ENCODE assay signal across 22 cellular contexts in the genomic region with DNA sequence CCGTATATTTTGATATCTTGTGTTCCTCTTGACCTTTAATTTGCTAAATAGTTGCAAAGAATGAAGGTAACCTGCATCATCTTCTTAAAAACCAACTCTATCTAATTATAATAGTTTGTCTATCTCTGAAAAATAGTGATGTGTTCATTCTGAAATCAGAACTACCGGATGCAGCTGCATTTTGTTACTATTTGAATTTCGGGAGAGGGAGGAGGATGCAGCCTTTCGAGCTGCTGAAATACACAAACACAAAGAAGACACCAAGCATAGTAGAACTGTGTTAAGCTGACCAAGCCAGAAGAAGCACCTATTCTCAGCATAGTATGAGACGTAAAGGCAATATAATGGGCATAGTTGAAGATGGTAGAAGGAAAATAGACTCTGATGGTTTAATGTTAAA. TPM values are rescaled to one million over a fixed set of nuclear protein-coding genes. Genes with fewer than 3 reads are reported as not detected.
DNase-seq lines count a peak whose midpoint lies in the region; ATAC-seq, FAIRE-seq and TF ChIP-seq lines count a peak whose summit lies in the region.
"Had no signal": no experiment of that assay in that cellular context is flagged by ENCODE, and none has a peak within 500 bp of the region (broad histone marks: within the 10 kb centered on the region; RNA-seq: fewer than 3 reads in every experiment).

No MANE protein-coding gene starts in this region.

- POLR2A ChIA-PET in activated CD4-positive, alpha-beta memory T cell treated with anti-CD3 and anti-CD28 coated beads for 36 hours (lab: Charles Lee): interaction anchor here (9.4 kb wide), 1 partner anchor 19 kb away, joined by 56 read pairs; no protein-coding TSS in a partner anchor
- POLR2A ChIA-PET in activated CD4-positive, alpha-beta memory T cell treated with anti-CD3 and anti-CD28 coated beads, Interleukin-2, amount 10 ng/mL, durations not matched to agents 7 days and 5 days (lab: Charles Lee): interaction anchor here (12.6 kb wide), 1 partner anchor 28 kb away, joined by 209 read pairs; a partner anchor contains a TSS
- POLR2A ChIA-PET in GM12878 (lab: Charles Lee): interaction anchor here (1.0 to 5.2 kb wide), 2 partner anchors 10 to 31 kb away, joined by 3 to 44 read pairs; a partner anchor contains a TSS

- no peak overlapping the region for H3K9ac ChIP-seq in GM12878 (ENCODE audit: control insufficient read depth, insufficient read depth, low read length)
- H3K9ac ChIP-seq: GM23248, KMS-11, parathyroid adenoma had no signal

- H3K27me3 ChIP-seq in GM12878 (replicated peaks in 1 of 2; ENCODE audit: control insufficient read depth in 2 of 2, insufficient read depth in 2 of 2, low read length in 1 of 2) (no peaks in the 10 kb centered on the region), osteoblast (ENCODE audit: insufficient read depth, low read length) (no peaks in the 10 kb centered on the region), BE2C (no peaks in the 10 kb centered on the region)
- H3K27me3 ChIP-seq: adrenal gland, tibial nerve had no signal

- TF ChIP-seq EP300 in GM12878 (IDR thresholded peaks at IDR 0.05; ENCODE audit: borderline replicate concordance in 1 of 2, control insufficient read depth in 1 of 2, low read depth in 2 of 2, low read length in 2 of 2): no peak

- H3K4me1 ChIP-seq in GM12878 (ENCODE audit: control insufficient read depth, insufficient read depth, low read length): peaks cover 72% of the 10 kb centered on the region
- peaks cover 31% of the 10 kb centered on the region for H3K4me1 ChIP-seq in osteoblast (ENCODE audit: insufficient read depth, low read length)
- no peaks in the 10 kb centered on the region for H3K4me1 ChIP-seq in BE2C

- H2AFZ ChIP-seq in GM12878 (ENCODE audit: control insufficient read depth, low read depth, low read length) (no peak overlapping the region), osteoblast (ENCODE audit: low read length) (no peak overlapping the region)
- H2AFZ ChIP-seq: GM23248, parathyroid adenoma had no signal

- ATAC-seq in GM12878 (peak; percentile 2; the same call in 1 of the 3 replicates), GM21423 (IDR thresholded peaks at IDR 0.05; ENCODE audit: unreplicated experiment) (no peak)

- in situ Hi-C loops in GM12878 (cut with MboI): no loop called here

- no peaks in the 10 kb centered on the region for H3K9me3 Mint-ChIP-seq in activated CD4-positive, alpha-beta memory T cell treated with anti-CD3 and anti-CD28 coated beads for 36 hours
- no peaks in the 10 kb centered on the region for H3K9me3 Mint-ChIP-seq in activated CD4-positive, alpha-beta memory T cell treated with anti-CD3 and anti-CD28 coated beads, Interleukin-2, amount 10 ng/mL, durations not matched to agents 7 days and 5 days
- H3K9me3 Mint-ChIP-seq: CD4-positive, alpha-beta T cell; endodermal cell had no signal

- H3K27me3 Mint-ChIP-seq in activated CD4-positive, alpha-beta memory T cell treated with anti-CD3 and anti-CD28 coated beads for 36 hours: no peaks in the 10 kb centered on the region
- no peaks in the 10 kb centered on the region for H3K27me3 Mint-ChIP-seq in activated CD4-positive, alpha-beta memory T cell treated with anti-CD3 and anti-CD28 coated beads, Interleukin-2, amount 10 ng/mL, durations not matched to agents 7 days and 5 days
- H3K27me3 Mint-ChIP-seq: CD4-positive, alpha-beta T cell had no signal

- H3K4me3 ChIP-seq in GM12878: no peak overlapping the region
- no peak overlapping the region for H3K4me3 ChIP-seq in osteoblast (ENCODE audit: insufficient read depth, low read length)
- no peak overlapping the region for H3K4me3 ChIP-seq in BE2C (ENCODE audit: low read depth, low read length)
- H3K4me3 ChIP-seq: adrenal gland, GM23248, tibial nerve had no signal

- FAIRE-seq in HTR-8/SVneo (lab: Jason Lieb, UNC): peak; percentile 64
- no peak for FAIRE-seq in GM12878 (lab: Jason Lieb, UNC)
- FAIRE-seq: A204.1 had no signal

- H3K36me3 ChIP-seq in GM12878 (ENCODE audit: control insufficient read depth in 2 of 2, insufficient read depth in 2 of 2, low read length in 1 of 2) (peaks cover under 1 to 5% of the 10 kb centered on the region in 2 experiments), osteoblast (ENCODE audit: insufficient read depth, low read length) (peaks cover 1% of the 10 kb centered on the region), BE2C (no peaks in the 10 kb centered on the region)
- H3K36me3 ChIP-seq: adrenal gland had no signal

- SMC1A ChIA-PET in GM12878 (lab: Charles Lee; ENCODE audit: uncharacterized antibody, unreplicated experiment): interaction anchor here (73.1 to 95.1 kb wide), 2 partner anchors 2 to 34 kb away, joined by 2799 read pairs; a partner anchor contains a TSS

- TF ChIP-seq POLR2A in GM12878 (IDR thresholded peaks at IDR 0.05; ENCODE audit: low read depth, low read length) (no peak), erythroblast (IDR thresholded peaks at IDR 0.05; ENCODE audit: low read length) (no peak)

- WGBS in GM12878 (ENCODE audit: insufficient coverage, insufficient replicate concordance, low lambda C conversion rate, missing lambda C conversion rate): 0% methylated on average over 5 of the region's 5 CpGs

- no peak for DNase-seq in activated CD4-positive, alpha-beta memory T cell treated with anti-CD3 and anti-CD28 coated beads for 36 hours
- no peak for DNase-seq in activated CD4-positive, alpha-beta memory T cell treated with anti-CD3 and anti-CD28 coated beads, Interleukin-2, amount 10 ng/mL, durations not matched to agents 7 days and 5 days
- DNase-seq in HTR-8/SVneo (ENCODE audit: insufficient read length, low spot score) (no peak), GM12878 (ENCODE audit: low read depth, low spot score) (no peak), osteoblast (ENCODE audit: insufficient read length, low spot score, missing footprints) (peak; percentile 5), BE2C (no peak), erythroblast (lab: John Stamatoyannopoulos, UW) (no peak)
- DNase-seq: adrenal gland; CD4-positive, alpha-beta T cell; central memory CD4-positive, alpha-beta T cell; DND-41; endodermal cell; GM23248; NCI-H1105 treated with DMSO at 0.1 percent for 48 hours; NCI-H82; SW 1271; WERI-Rb-1 had no signal

- RAD21 ChIA-PET in GM12878 (lab: Charles Lee; ENCODE audit: unreplicated experiment): interaction anchor here (0.9 to 12.3 kb wide), 4 partner anchors 9 to 60 kb away, joined by 3 to 167 read pairs (median 4); a partner anchor contains a TSS

- no peak for TF ChIP-seq RAD21 in GM12878 (IDR thresholded peaks at IDR 0.05; ENCODE audit: insufficient read depth, low read depth, low read length)

- H3K9me3 ChIP-seq in GM12878 (replicated peaks; ENCODE audit: control insufficient read depth, insufficient read depth, low read length) (peaks cover 8% of the 10 kb centered on the region; the same call in 2 of the 3 replicates), osteoblast (ENCODE audit: low read depth, low read length) (no peaks in the 10 kb centered on the region), BE2C (no peaks in the 10 kb centered on the region)
- H3K9me3 ChIP-seq: adrenal gland, tibial nerve had no signal

- no peak overlapping the region for H3K4me3 Mint-ChIP-seq in activated CD4-positive, alpha-beta memory T cell treated with anti-CD3 and anti-CD28 coated beads for 36 hours
- no peak overlapping the region for H3K4me3 Mint-ChIP-seq in activated CD4-positive, alpha-beta memory T cell treated with anti-CD3 and anti-CD28 coated beads, Interleukin-2, amount 10 ng/mL, durations not matched to agents 7 days and 5 days
- H3K4me3 Mint-ChIP-seq: CD4-positive, alpha-beta T cell; endodermal cell had no signal

- no peak for TF ChIP-seq CTCF in GM12878 (IDR thresholded peaks at IDR 0.05 in 2 of 3, conservative IDR thresholded peaks at IDR 0.05 in 1 of 3; ENCODE audit: control insufficient read depth in 2 of 3, extremely low read depth in 1 of 3, insufficient read depth in 1 of 3, low read depth in 3 of 3, low read length in 3 of 3)
- TF ChIP-seq CTCF in osteoblast (IDR thresholded peaks at IDR 0.05; ENCODE audit: extremely low read depth, low read depth, low read length): no peak
- no peak for TF ChIP-seq CTCF in BE2C (IDR thresholded peaks at IDR 0.05; ENCODE audit: low read depth, low read length)

- H4K20me1 ChIP-seq in GM12878 (ENCODE audit: control insufficient read depth, insufficient read depth): no peaks in the 10 kb centered on the region; the same call in 1 of the 2 replicates
- peaks cover 4% of the 10 kb centered on the region for H4K20me1 ChIP-seq in osteoblast (ENCODE audit: insufficient read depth, low read length)

- H3K4me2 ChIP-seq in GM12878 (ENCODE audit: control insufficient read depth, insufficient read depth) (peak overlapping the region; percentile 85), osteoblast (ENCODE audit: insufficient read depth, low read length) (no peak overlapping the region)
- H3K4me2 ChIP-seq: KMS-11 had no signal

- intact Hi-C loops in activated CD4-positive, alpha-beta memory T cell treated with anti-CD3 and anti-CD28 coated beads for 36 hours (cut with micrococcal nuclease): no loop called here
- intact Hi-C loops in GM12878 (cut with micrococcal nuclease; ENCODE audit: unreplicated experiment): no loop called here

- H3K36me3 Mint-ChIP-seq in activated CD4-positive, alpha-beta memory T cell treated with anti-CD3 and anti-CD28 coated beads for 36 hours: peaks cover 19% of the 10 kb centered on the region
- H3K36me3 Mint-ChIP-seq in activated CD4-positive, alpha-beta memory T cell treated with anti-CD3 and anti-CD28 coated beads, Interleukin-2, amount 10 ng/mL, durations not matched to agents 7 days and 5 days (ENCODE audit: low read depth): peaks cover 35% of the 10 kb centered on the region

- peak overlapping the region; percentile 33 for H3K27ac Mint-ChIP-seq in activated CD4-positive, alpha-beta memory T cell treated with anti-CD3 and anti-CD28 coated beads for 36 hours
- no peak overlapping the region for H3K27ac Mint-ChIP-seq in activated CD4-positive, alpha-beta memory T cell treated with anti-CD3 and anti-CD28 coated beads, Interleukin-2, amount 10 ng/mL, durations not matched to agents 7 days and 5 days
- H3K27ac Mint-ChIP-seq: endodermal cell had no signal

- no TSS peak for BruUV-seq in GM12878 (replicated peaks; lab: Mats Ljungman, UMichigan)

- H3K4me1 Mint-ChIP-seq in activated CD4-positive, alpha-beta memory T cell treated with anti-CD3 and anti-CD28 coated beads for 36 hours (ENCODE audit: low read depth): peaks cover 82% of the 10 kb centered on the region
- H3K4me1 Mint-ChIP-seq in activated CD4-positive, alpha-beta memory T cell treated with anti-CD3 and anti-CD28 coated beads, Interleukin-2, amount 10 ng/mL, durations not matched to agents 7 days and 5 days: peaks cover 72% of the 10 kb centered on the region
- H3K4me1 Mint-ChIP-seq: endodermal cell had no signal

- CTCF ChIA-PET in activated CD4-positive, alpha-beta memory T cell treated with anti-CD3 and anti-CD28 coated beads for 36 hours (lab: Charles Lee): interaction anchor here (0.8 kb wide), 1 partner anchor 33 kb away, joined by 3 read pairs; a partner anchor contains a TSS
- CTCF ChIA-PET in activated CD4-positive, alpha-beta memory T cell treated with anti-CD3 and anti-CD28 coated beads, Interleukin-2, amount 10 ng/mL, durations not matched to agents 7 days and 5 days (lab: Charles Lee): interaction anchor here (1.0 to 1.3 kb wide), 2 partner anchors 23 to 31 kb away, joined by 3 to 4 read pairs; no protein-coding TSS in a partner anchor
- CTCF ChIA-PET in GM12878 (lab: Yijun Ruan, JAX): interaction anchor here (1.4 to 3.7 kb wide), 5 partner anchors 18 to 31 kb away, joined by 3 to 14 read pairs (median 13); no protein-coding TSS in a partner anchor

- H3K79me2 ChIP-seq in GM12878 (ENCODE audit: control insufficient read depth, insufficient read depth, low read length) (peaks cover 92% of the 10 kb centered on the region), osteoblast (ENCODE audit: insufficient read depth, low read length) (peaks cover 88% of the 10 kb centered on the region)

- H3K27ac ChIP-seq in GM12878 (ENCODE audit: control insufficient read depth, insufficient read depth): no peak overlapping the region; the same call in 1 of the 2 replicates
- no peak overlapping the region for H3K27ac ChIP-seq in osteoblast (ENCODE audit: low read depth, low read length)
- H3K27ac ChIP-seq: GM23248, KMS-11, parathyroid adenoma, tibial nerve, WERI-Rb-1 had no signal

RNA-seq across cellular contexts. Expression of a gene that starts 33.1 kb away (rescaled TPM):
- 10 to 100 TPM; 80.6 to 83.4 TPM for total RNA-seq in activated CD4-positive, alpha-beta memory T cell treated with anti-CD3 and anti-CD28 coated beads for 36 hours
- 10 to 100 TPM; 79.6 to 80.5 TPM for total RNA-seq in activated CD4-positive, alpha-beta memory T cell treated with anti-CD3 and anti-CD28 coated beads, Interleukin-2, amount 10 ng/mL, durations not matched to agents 7 days and 5 days
- 69.6 and 70.9 TPM in 2 replicates for total RNA-seq in GM12878 (2013; cell fraction: nucleolus; rRNA removed)
- total RNA-seq in GM12878 (2014; rRNA removed) (61.1 and 66.4 TPM in 2 replicates), GM12878 (2014; rRNA removed; fragmentation: Illumina TruSeq; extraction: Trizol) (45.9 and 47.0 TPM in 2 replicates), GM12878 (2021) (72.8 and 74.7 TPM in 2 replicates), osteoblast (27.4 and 28.6 TPM in 2 replicates)
- 32.2 TPM for polyA plus RNA-seq in GM12878 (2011; ENCODE audit: low read depth)
- polyA plus RNA-seq in GM12878 (2011; rRNA removed) (33.1 and 40.4 TPM in 2 replicates), GM12878 (2014; fragmentation: Illumina TruSeq; extraction: Trizol) (66.7 and 72.2 TPM in 2 replicates), GM12878 (2014; fragmentation: Nextera tagmentation; extraction: Ambion mirVana) (10 to 100 TPM; 15.9 to 20.2 TPM), GM12878 (2014; rRNA removed) (57.6 and 57.8 TPM in 2 replicates), GM12878 (2016; fragmentation: Nextera tagmentation; extraction: Ambion mirVana) (10 to 100 TPM; 37.7 to 40.8 TPM)
- 37.7 and 41.0 TPM in 2 replicates for polyA plus RNA-seq in GM12878 (2011; cell fraction: cytosol; rRNA removed)
- 52.3 and 57.0 TPM in 2 replicates for polyA plus RNA-seq in GM12878 (2011; cell fraction: nucleus; rRNA removed)
- 49.6 and 58.1 TPM in 2 replicates for polyA plus RNA-seq in GM12878 (2012)
- 29.8 and 31.8 TPM in 2 replicates for polyA minus RNA-seq in GM12878 (2011; rRNA and poly(A)+ RNA removed)
- polyA minus RNA-seq in GM12878 (2011; cell fraction: cytosol; rRNA and poly(A)+ RNA removed): 12.2 and 13.9 TPM in 2 replicates
- polyA minus RNA-seq in GM12878 (2011; cell fraction: nucleus; rRNA and poly(A)+ RNA removed): 10.9 and 16.2 TPM in 2 replicates
- 58.1 TPM for polyA plus RNA-seq in BE2C (2012; ENCODE audit: insufficient read depth, insufficient read length, low read depth)
